20 cellular contexts compared by ENCODE assay signal in genomic region chr5:6518298-6519057, GRCh38.
DNase-seq lines count a peak whose midpoint lies in the region; ATAC-seq, FAIRE-seq and TF ChIP-seq lines count a peak whose summit lies in the region.
"Had no signal": no experiment of that assay in that cellular context is flagged by ENCODE, and none has a peak within 500 bp of the region (broad histone marks: within the 10 kb centered on the region; RNA-seq: fewer than 3 reads in every experiment).

No MANE protein-coding gene starts in this region.

- H3K4me1 Mint-ChIP-seq in natural killer cell = no peaks in the 10 kb centered on the region
- H3K4me1 Mint-ChIP-seq in activated CD4-positive, alpha-beta T cell treated with anti-CD3 and anti-CD28 coated beads, Interleukin-2, amount 10 ng/mL, durations not matched to agents 24 days and 14 days = no peaks in the 10 kb centered on the region
- H3K4me1 Mint-ChIP-seq: CD8-positive, alpha-beta memory T cell had no signal

- TF ChIP-seq POLR2A in HepG2 (IDR thresholded peaks at IDR 0.05; ENCODE audit: insufficient read depth in 1 of 2, low read depth in 2 of 2, low read length in 2 of 2) (no peak), sigmoid colon (IDR thresholded peaks at IDR 0.05) (no peak)

- no peak overlapping the region for H3K4me2 ChIP-seq in HepG2 (ENCODE audit: low read depth, low read length)

- no peaks in the 10 kb centered on the region for H4K20me1 ChIP-seq in HepG2 (ENCODE audit: insufficient read depth, low read length)

- H3K79me2 ChIP-seq in HepG2 (ENCODE audit: insufficient read depth, low read length) = no peaks in the 10 kb centered on the region

- peak; percentile 16 for TF ChIP-seq CTCF in liver (IDR thresholded peaks at IDR 0.05; ENCODE audit: low read depth, low read length, missing input control)
- no peak for TF ChIP-seq CTCF in HepG2 (CRISPR knock-in tag; IDR thresholded peaks at IDR 0.05)
- no peak for TF ChIP-seq CTCF in natural killer cell (IDR thresholded peaks at IDR 0.05)
- no peak for TF ChIP-seq CTCF in sigmoid colon (IDR thresholded peaks at IDR 0.05)

- H3K9me3 ChIP-seq in liver (ENCODE audit: control insufficient read depth in 4 of 4, low read length in 3 of 4) (no peaks in the 10 kb centered on the region), HepG2 (ENCODE audit: low read length) (no peaks in the 10 kb centered on the region), sigmoid colon (no peaks in the 10 kb centered on the region)
- H3K9me3 ChIP-seq: BE2C, HAP-1 had no signal

- FAIRE-seq in HepG2 (lab: Jason Lieb, UNC) = no peak
- FAIRE-seq: GM12892, H1 had no signal

- no peak overlapping the region for H3K27ac Mint-ChIP-seq in natural killer cell
- no peak overlapping the region for H3K27ac Mint-ChIP-seq in activated CD4-positive, alpha-beta T cell treated with anti-CD3 and anti-CD28 coated beads, Interleukin-2, amount 10 ng/mL, durations not matched to agents 24 days and 14 days
- H3K27ac Mint-ChIP-seq: CD4-positive, CD25-positive, alpha-beta regulatory T cell; CD8-positive, alpha-beta memory T cell had no signal

- WGBS in liver = 65% methylated on average over 9 of the region's 9 CpGs
- WGBS in HepG2 (ENCODE audit: low lambda C conversion rate) = 34% methylated on average over 7 of the region's 9 CpGs
- 79 to 85% methylated on average over 9 of the region's 9 CpGs for WGBS in sigmoid colon, 2 donors

- no peaks in the 10 kb centered on the region for H3K9me3 Mint-ChIP-seq in natural killer cell
- H3K9me3 Mint-ChIP-seq in activated CD4-positive, alpha-beta T cell treated with anti-CD3 and anti-CD28 coated beads, Interleukin-2, amount 10 ng/mL, durations not matched to agents 24 days and 14 days = no peaks in the 10 kb centered on the region
- H3K9me3 Mint-ChIP-seq: CD8-positive, alpha-beta memory T cell had no signal

- intact Hi-C loops in HepG2 (cut with micrococcal nuclease; ENCODE audit: unreplicated experiment) = no loop called here
- intact Hi-C loops in natural killer cell (cut with micrococcal nuclease) = no loop called here
- intact Hi-C loops in sigmoid colon (cut with DNase I) = loop anchor here (10.0 kb wide), 1 partner anchor 64 kb away; no protein-coding TSS in a partner anchor
- intact Hi-C loops in activated CD4-positive, alpha-beta T cell treated with anti-CD3 and anti-CD28 coated beads, Interleukin-2, amount 10 ng/mL, durations not matched to agents 24 days and 14 days (cut with micrococcal nuclease) = no loop called here

- in situ Hi-C loops in HepG2 (cut with HindIII; ENCODE audit: extremely low pct_ligation_motif_present, low pct_unique_long_range_greater_than_20kb) = no loop called here

- TF ChIP-seq RAD21 in liver (IDR thresholded peaks at IDR 0.05) = peak; percentile 11 to 70
- no peak for TF ChIP-seq RAD21 in HepG2 (CRISPR knock-in tag; IDR thresholded peaks at IDR 0.05)

- no peak overlapping the region for H3K27ac ChIP-seq in liver (ENCODE audit: low read depth in 1 of 2, low read length in 2 of 2)
- no peak overlapping the region for H3K27ac ChIP-seq in HepG2 (ENCODE audit: extremely low read length, insufficient read depth, low read length)
- H3K27ac ChIP-seq in rectal smooth muscle tissue (ENCODE audit: low read depth, low read length) = peak overlapping the region; percentile 48
- H3K27ac ChIP-seq in sigmoid colon = peak overlapping the region in 2 of 4 donors; percentile 67 to 71

- no TSS peak for BruUV-seq in HepG2 (replicated peaks; lab: Mats Ljungman, UMichigan)

- H3K9ac ChIP-seq in liver (ENCODE audit: low read depth in 1 of 2, low read length in 2 of 2) = no peak overlapping the region
- no peak overlapping the region for H3K9ac ChIP-seq in HepG2 (ENCODE audit: insufficient read depth, low read depth, low read length)
- no peak overlapping the region for H3K9ac ChIP-seq in rectal smooth muscle tissue (ENCODE audit: low read length)

- CTCF ChIA-PET in HepG2 (lab: Yijun Ruan, JAX; ENCODE audit: low intra/inter-chr PET ratio, low total read pairs) = no interaction called here

- H3K36me3 ChIP-seq in liver (ENCODE audit: control insufficient read depth in 4 of 4, insufficient read depth in 3 of 4, low read depth in 1 of 4, low read length in 3 of 4) (no peaks in the 10 kb centered on the region), HepG2 (replicated peaks in 1 of 2; ENCODE audit: control insufficient read depth in 1 of 2, insufficient read depth in 2 of 2, low read length in 2 of 2) (no peaks in the 10 kb centered on the region), rectal smooth muscle tissue (ENCODE audit: control insufficient read depth, insufficient read depth, low read length) (no peaks in the 10 kb centered on the region), sigmoid colon (no peaks in the 10 kb centered on the region)
- H3K36me3 ChIP-seq: BE2C, HAP-1 had no signal

- H3K4me3 ChIP-seq in liver (ENCODE audit: low read depth in 1 of 3, low read length in 3 of 3) (no peak overlapping the region), HepG2 (replicated peaks in 1 of 3; ENCODE audit: insufficient read depth in 1 of 3, low read depth in 2 of 3, low read length in 3 of 3) (no peak overlapping the region), rectal smooth muscle tissue (ENCODE audit: low read length) (no peak overlapping the region), sigmoid colon (no peak overlapping the region)
- H3K4me3 ChIP-seq: HAP-1 had no signal

- no peak overlapping the region for H3K4me3 Mint-ChIP-seq in natural killer cell
- H3K4me3 Mint-ChIP-seq in activated CD4-positive, alpha-beta T cell treated with anti-CD3 and anti-CD28 coated beads, Interleukin-2, amount 10 ng/mL, durations not matched to agents 24 days and 14 days = no peak overlapping the region
- H3K4me3 Mint-ChIP-seq: CD4-positive, CD25-positive, alpha-beta regulatory T cell; CD8-positive, alpha-beta memory T cell had no signal

- H3K4me1 ChIP-seq in liver (ENCODE audit: control insufficient read depth in 4 of 4, insufficient read depth in 4 of 4, low read length in 3 of 4) = peaks cover 3 to 20% (median 8%) of the 10 kb centered on the region in 4 donors
- no peaks in the 10 kb centered on the region for H3K4me1 ChIP-seq in HepG2 (ENCODE audit: insufficient read depth, low read length)
- H3K4me1 ChIP-seq in rectal smooth muscle tissue (ENCODE audit: control insufficient read depth, insufficient read depth, low read length) = peaks cover 4% of the 10 kb centered on the region
- H3K4me1 ChIP-seq in sigmoid colon = peaks cover 0 to 15% (median 5%) of the 10 kb centered on the region in 4 donors
- H3K4me1 ChIP-seq: BE2C, HAP-1 had no signal

- H2AFZ ChIP-seq in HepG2 (ENCODE audit: low read length) = no peak overlapping the region

- H3K27me3 ChIP-seq in liver (ENCODE audit: control insufficient read depth in 4 of 4, insufficient read depth in 4 of 4, low read length in 3 of 4) (no peaks in the 10 kb centered on the region), HepG2 (ENCODE audit: control insufficient read depth in 1 of 2, insufficient read depth in 2 of 2, low read length in 2 of 2) (peaks cover 1 to 7% of the 10 kb centered on the region in 2 experiments; a peak in 2 of 5 replicates), rectal smooth muscle tissue (ENCODE audit: control insufficient read depth, insufficient read depth, low read length) (no peaks in the 10 kb centered on the region), sigmoid colon (no peaks in the 10 kb centered on the region)
- H3K27me3 ChIP-seq: BE2C had no signal

- POLR2A ChIA-PET in HepG2 (lab: Yijun Ruan, JAX) = no interaction called here

- H3K36me3 Mint-ChIP-seq in natural killer cell = no peaks in the 10 kb centered on the region
- H3K36me3 Mint-ChIP-seq in activated CD4-positive, alpha-beta T cell treated with anti-CD3 and anti-CD28 coated beads, Interleukin-2, amount 10 ng/mL, durations not matched to agents 24 days and 14 days (ENCODE audit: low read depth) = no peaks in the 10 kb centered on the region
- H3K36me3 Mint-ChIP-seq: CD4-positive, CD25-positive, alpha-beta regulatory T cell; CD8-positive, alpha-beta memory T cell had no signal

- no peak for TF ChIP-seq EP300 in HepG2 (IDR thresholded peaks at IDR 0.05; ENCODE audit: low read depth in 2 of 2, low read length in 2 of 2)
- TF ChIP-seq EP300 in HepG2 (CRISPR knock-in tag; IDR thresholded peaks at IDR 0.05; ENCODE audit: borderline replicate concordance) = no peak
- no peak for TF ChIP-seq EP300 in sigmoid colon (IDR thresholded peaks at IDR 0.05)

- ATAC-seq in HepG2 (no peak), natural killer cell (no peak)

- DNase-seq in HepG2 (ENCODE audit: low spot score) (no peak), OCI-M1 (lab: John Stamatoyannopoulos, UW) (peak; percentile 11), islet precursor cell (peak; percentile 31), natural killer cell (no peak), sigmoid colon (no peak)
- no peak for DNase-seq in activated CD4-positive, alpha-beta T cell treated with anti-CD3 and anti-CD28 coated beads, Interleukin-2, amount 10 ng/mL, durations not matched to agents 24 days and 14 days
- DNase-seq: BE2C; C1 segment of cervical spinal cord; CD4-positive, CD25-positive, alpha-beta regulatory T cell; CD8-positive, alpha-beta memory T cell; COR-L47; DMS 273 treated with DMSO at 0.1 percent for 48 hours; DMS53; DND-41; EL had no signal

- H3K27me3 Mint-ChIP-seq in natural killer cell (ENCODE audit: low read depth in 2 of 2) = peaks cover 6 to 11% of the 10 kb centered on the region in 2 donors
- peaks cover 13% of the 10 kb centered on the region for H3K27me3 Mint-ChIP-seq in activated CD4-positive, alpha-beta T cell treated with anti-CD3 and anti-CD28 coated beads, Interleukin-2, amount 10 ng/mL, durations not matched to agents 24 days and 14 days

TF ChIP-seq in liver, 16 proteins besides CTCF, POLR2A, EP300 and RAD21 (continues in another document):
- TF ChIP-seq FOXA1 (IDR thresholded peaks at IDR 0.05) (no peak), RXRA (IDR thresholded peaks at IDR 0.05) (peak in 1 of 2 donors; percentile 53), FOXA2 (IDR thresholded peaks at IDR 0.05) (no peak), HNF4A (conservative IDR thresholded peaks at IDR 0.05) (peak in 1 of 2 donors; percentile 40), JUND (IDR thresholded peaks at IDR 0.05) (no peak)

Comparison
In these comparisons a context has a peak if more than half of its experiments do, and no peak if none do; other contexts are left out.
1. DNase-seq: peak in OCI-M1 (single experiment) and islet precursor cell (single experiment); none in HepG2 (single experiment), natural killer cell (single experiment), sigmoid colon (single experiment) and activated CD4-positive, alpha-beta T cell treated with anti-CD3 and anti-CD28 coated beads, Interleukin-2, amount 10 ng/mL, durations not matched to agents 24 days and 14 days (single experiment).